In the genomic region with DNA sequence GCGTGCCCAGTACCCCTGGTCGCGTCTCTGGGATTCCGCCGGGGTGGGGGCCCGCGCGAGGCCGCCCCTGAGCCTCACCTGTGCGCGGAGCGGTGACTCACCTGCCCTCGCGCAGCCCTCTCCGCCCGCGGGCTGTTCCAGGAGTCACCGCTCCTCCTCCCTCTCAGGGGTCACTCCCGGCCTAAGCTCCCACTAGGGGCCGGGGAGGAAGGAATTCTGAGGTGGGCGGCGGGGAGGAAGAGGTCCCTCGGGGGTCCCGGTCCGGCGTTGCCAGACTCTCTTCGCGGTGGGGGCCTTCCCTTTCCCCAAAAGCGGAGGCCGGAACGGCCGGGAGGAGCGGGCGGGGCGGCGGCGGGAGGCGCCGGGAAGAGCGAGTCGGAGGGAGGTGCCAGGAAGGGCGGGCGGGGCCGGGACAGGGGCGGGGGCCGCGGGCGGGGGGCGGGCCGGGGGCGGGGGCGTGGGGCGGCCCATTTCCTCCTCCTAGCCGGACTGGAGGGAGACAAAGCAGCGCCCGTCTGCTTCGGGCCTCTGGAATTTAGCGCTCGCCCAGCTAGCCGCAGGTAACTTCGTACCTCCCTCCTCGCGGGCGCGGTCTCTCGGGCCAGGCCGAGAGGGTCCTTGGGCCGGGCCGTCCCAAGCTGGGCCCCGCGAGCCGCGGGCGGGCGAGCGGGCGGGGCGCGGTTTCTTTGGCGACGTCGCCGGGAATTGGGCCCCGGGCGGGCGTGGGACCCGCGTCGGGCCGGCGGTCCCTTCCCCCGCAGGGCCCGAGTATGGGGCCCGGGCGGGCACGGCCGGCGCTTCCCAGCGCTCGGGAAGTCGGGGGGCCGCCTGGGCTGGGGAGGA, we compare ENCODE assay signal across 8 cellular contexts.
DNase-seq lines count a peak whose midpoint lies in the region; ATAC-seq lines count a peak whose summit lies in the region.

A gene with protein sequence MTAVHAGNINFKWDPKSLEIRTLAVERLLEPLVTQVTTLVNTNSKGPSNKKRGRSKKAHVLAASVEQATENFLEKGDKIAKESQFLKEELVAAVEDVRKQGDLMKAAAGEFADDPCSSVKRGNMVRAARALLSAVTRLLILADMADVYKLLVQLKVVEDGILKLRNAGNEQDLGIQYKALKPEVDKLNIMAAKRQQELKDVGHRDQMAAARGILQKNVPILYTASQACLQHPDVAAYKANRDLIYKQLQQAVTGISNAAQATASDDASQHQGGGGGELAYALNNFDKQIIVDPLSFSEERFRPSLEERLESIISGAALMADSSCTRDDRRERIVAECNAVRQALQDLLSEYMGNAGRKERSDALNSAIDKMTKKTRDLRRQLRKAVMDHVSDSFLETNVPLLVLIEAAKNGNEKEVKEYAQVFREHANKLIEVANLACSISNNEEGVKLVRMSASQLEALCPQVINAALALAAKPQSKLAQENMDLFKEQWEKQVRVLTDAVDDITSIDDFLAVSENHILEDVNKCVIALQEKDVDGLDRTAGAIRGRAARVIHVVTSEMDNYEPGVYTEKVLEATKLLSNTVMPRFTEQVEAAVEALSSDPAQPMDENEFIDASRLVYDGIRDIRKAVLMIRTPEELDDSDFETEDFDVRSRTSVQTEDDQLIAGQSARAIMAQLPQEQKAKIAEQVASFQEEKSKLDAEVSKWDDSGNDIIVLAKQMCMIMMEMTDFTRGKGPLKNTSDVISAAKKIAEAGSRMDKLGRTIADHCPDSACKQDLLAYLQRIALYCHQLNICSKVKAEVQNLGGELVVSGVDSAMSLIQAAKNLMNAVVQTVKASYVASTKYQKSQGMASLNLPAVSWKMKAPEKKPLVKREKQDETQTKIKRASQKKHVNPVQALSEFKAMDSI (plus strand): TSS at position 475 of the 843 bp plus-strand sequence. CDS start 28,500 bp downstream, outside the sequence.

- DNase-seq in NCI-H526 treated with DMSO at 0.1 percent for 48 hours (lab: John Stamatoyannopoulos, UW) (peak; percentile 75), memory B cell (ENCODE audit: low spot score in 2 of 2) (peak; percentile 28 to 61)
- peak; percentile 10 to 40 for DNase-seq in activated CD8-positive, alpha-beta memory T cell treated with anti-CD3 and anti-CD28 coated beads for 1 hour (ENCODE audit: extremely low read depth in 1 of 2, low read depth in 1 of 2)
- peak; percentile 16 to 28 (median 27) for DNase-seq in effector memory CD8-positive, alpha-beta T cell
- peak; percentile 25 for DNase-seq in stimulated activated CD8-positive, alpha-beta memory T cell treated with anti-CD3 and anti-CD28 coated beads, Interleukin-12 subunit alpha, Interleukin-12 subunit beta, amount 100 ng/mL, for 1 hour (ENCODE audit: low read depth)

- ATAC-seq in GM18498 (IDR thresholded peaks at IDR 0.05; ENCODE audit: unreplicated experiment): peak; percentile 73
- peak; percentile 56 for ATAC-seq in HG02885 (IDR thresholded peaks at IDR 0.05; ENCODE audit: poor library complexity, unreplicated experiment)
- peak; percentile 73 for ATAC-seq in effector memory CD8-positive, alpha-beta T cell (replicated peaks)
- peak; percentile 70 for ATAC-seq in memory B cell (ENCODE audit: low read depth)
- no peak for ATAC-seq in GM21526 (IDR thresholded peaks at IDR 0.05; ENCODE audit: low FRiP score, unreplicated experiment)

- H3K27ac Mint-ChIP-seq in effector memory CD8-positive, alpha-beta T cell: peak within 1 kb of the TSS; percentile 77 to 81
- H3K27ac Mint-ChIP-seq in memory B cell: peak within 1 kb of the TSS; percentile 79

- H3K27me3 Mint-ChIP-seq in effector memory CD8-positive, alpha-beta T cell: no peaks in the 10 kb centered on the region
- H3K27me3 Mint-ChIP-seq in memory B cell: no peaks in the 10 kb centered on the region

- no peaks in the 10 kb centered on the region for H3K9me3 Mint-ChIP-seq in effector memory CD8-positive, alpha-beta T cell
- no peaks in the 10 kb centered on the region for H3K9me3 Mint-ChIP-seq in memory B cell

- H3K4me1 Mint-ChIP-seq in effector memory CD8-positive, alpha-beta T cell (ENCODE audit: low read depth in 2 of 2): peaks cover 9 to 10% of the 10 kb centered on the region in 2 donors
- H3K4me1 Mint-ChIP-seq in memory B cell: peaks cover 32% of the 10 kb centered on the region

- H3K36me3 Mint-ChIP-seq in effector memory CD8-positive, alpha-beta T cell (ENCODE audit: insufficient read depth): no peaks in the 10 kb centered on the region
- peaks cover 14% of the 10 kb centered on the region for H3K36me3 Mint-ChIP-seq in memory B cell

- H3K4me3 Mint-ChIP-seq in effector memory CD8-positive, alpha-beta T cell: peak within 1 kb of the TSS; percentile 77 to 82
- H3K4me3 Mint-ChIP-seq in memory B cell: peak within 1 kb of the TSS; percentile 90

Comparison
In these comparisons a context has a peak if more than half of its experiments do, and no peak if none do; other contexts are left out.
1. DNase-seq: peak in every context shown above with its lines; median percentile 75 in NCI-H526 treated with DMSO at 0.1 percent for 48 hours; 44 in memory B cell; 27 in effector memory CD8-positive, alpha-beta T cell; 25 in activated CD8-positive, alpha-beta memory T cell treated with anti-CD3 and anti-CD28 coated beads for 1 hour; 25 in stimulated activated CD8-positive, alpha-beta memory T cell treated with anti-CD3 and anti-CD28 coated beads, Interleukin-12 subunit alpha, Interleukin-12 subunit beta, amount 100 ng/mL, for 1 hour.